In genomic region chr18:26468931-26469340, GRCh38 we compare ENCODE assay signal across 9 cellular contexts.
DNase-seq lines count a peak whose midpoint lies in the region; ATAC-seq, FAIRE-seq and TF ChIP-seq lines count a peak whose summit lies in the region.
"Had no signal": no experiment of that assay in that cellular context is flagged by ENCODE, and none has a peak within 500 bp of the region (broad histone marks: within the 10 kb centered on the region; RNA-seq: fewer than 3 reads in every experiment).

No MANE protein-coding gene starts in this region.

- H4K91ac ChIP-seq in neuronal stem cell (ENCODE audit: low read depth, low read length, poor library complexity), result no peak overlapping the region

- H3K4me2 ChIP-seq in hepatocyte (no peak overlapping the region), neuronal stem cell (ENCODE audit: insufficient read depth, low read length, poor library complexity, severe bottlenecking) (no peak overlapping the region)

- H2AFZ ChIP-seq in hepatocyte (no peak overlapping the region), neuronal stem cell (ENCODE audit: low read length) (no peak overlapping the region)

- no peak overlapping the region for H3K14ac ChIP-seq in neuronal stem cell (ENCODE audit: low read length)

- no peak for FAIRE-seq in HTR-8/SVneo (lab: Jason Lieb, UNC)

- peak; percentile 29 for ATAC-seq in GM19468 (IDR thresholded peaks at IDR 0.05; ENCODE audit: extremely low read depth, unreplicated experiment)
- no peak for ATAC-seq in HG03439 (IDR thresholded peaks at IDR 0.05; ENCODE audit: unreplicated experiment)

- no peak overlapping the region for H4K8ac ChIP-seq in neuronal stem cell (ENCODE audit: low read depth, low read length)

- peak overlapping the region; percentile 45 for H3K27ac ChIP-seq in hepatocyte
- H3K27ac ChIP-seq in neuronal stem cell (replicated peaks; ENCODE audit: low read length), result no peak overlapping the region
- H3K27ac ChIP-seq: SK-N-MC had no signal

- H3K36me3 ChIP-seq in hepatocyte (replicated peaks; ENCODE audit: insufficient read depth, low read depth), result no peaks in the 10 kb centered on the region
- peaks cover 2 to 74% of the 10 kb centered on the region in 2 donors for H3K36me3 ChIP-seq in neuronal stem cell (replicated peaks in 1 of 2; ENCODE audit: control insufficient read depth in 2 of 2, insufficient read depth in 2 of 2, low read length in 2 of 2)

- H3K79me1 ChIP-seq in neuronal stem cell (ENCODE audit: low read depth, low read length), result peaks cover 2% of the 10 kb centered on the region

- no peak overlapping the region for H3K4me3 ChIP-seq in hepatocyte
- H3K4me3 ChIP-seq in neuronal stem cell (ENCODE audit: low read length in 2 of 2), result no peak overlapping the region
- H3K4me3 ChIP-seq: SK-N-MC had no signal

- H3K23ac ChIP-seq in neuronal stem cell (ENCODE audit: low read depth, low read length, poor library complexity), result no peak overlapping the region

- H3K18ac ChIP-seq in neuronal stem cell (ENCODE audit: low read length), result no peak overlapping the region

- no peak overlapping the region for H2BK15ac ChIP-seq in neuronal stem cell (ENCODE audit: low read length)

- H2BK5ac ChIP-seq in neuronal stem cell (ENCODE audit: low read length), result no peak overlapping the region

- H3K27me3 ChIP-seq in hepatocyte (no peaks in the 10 kb centered on the region), neuronal stem cell (ENCODE audit: control insufficient read depth in 3 of 3, insufficient read depth in 3 of 3, low read depth in 1 of 3, low read length in 3 of 3) (no peaks in the 10 kb centered on the region)

- no peaks in the 10 kb centered on the region for H4K20me1 ChIP-seq in hepatocyte (ENCODE audit: insufficient read depth, poor library complexity, severe bottlenecking)

- H3K79me2 ChIP-seq in hepatocyte, result no peaks in the 10 kb centered on the region

- H3K4me1 ChIP-seq in hepatocyte (ENCODE audit: insufficient read depth), result no peaks in the 10 kb centered on the region
- peaks cover 3 to 13% of the 10 kb centered on the region in 2 donors for H3K4me1 ChIP-seq in neuronal stem cell (ENCODE audit: control insufficient read depth in 2 of 2, insufficient read depth in 1 of 2, low read depth in 1 of 2, low read length in 2 of 2)

- no peak overlapping the region for H3K4ac ChIP-seq in neuronal stem cell (ENCODE audit: low read length)

- H2BK12ac ChIP-seq in neuronal stem cell (ENCODE audit: low read length), result no peak overlapping the region

- DNase-seq in DMS79 (lab: John Stamatoyannopoulos, UW), result peak; percentile 70
- DNase-seq in HTR-8/SVneo (ENCODE audit: insufficient read length, low spot score), result peak; percentile 42
- DNase-seq in RKO (ENCODE audit: low spot score), result peak; percentile 13
- peak; percentile 77 for DNase-seq in hepatocyte (ENCODE audit: low spot score)
- no peak for DNase-seq in neuronal stem cell (ENCODE audit: low spot score)
- DNase-seq in KG1 (lab: John Stamatoyannopoulos, UW), result no peak

- peak; percentile 48 for TF ChIP-seq CTCF in hepatocyte (IDR thresholded peaks at IDR 0.05; ENCODE audit: poor library complexity)

- no peaks in the 10 kb centered on the region for H3K9me2 ChIP-seq in hepatocyte (replicated peaks; ENCODE audit: insufficient read depth)

- no peak overlapping the region for H2BK120ac ChIP-seq in neuronal stem cell (ENCODE audit: low read depth, low read length)

- H3K9ac ChIP-seq in neuronal stem cell (ENCODE audit: low read depth, low read length, poor library complexity), result no peak overlapping the region

- 30% methylated on average over 4 of the region's 4 CpGs for WGBS in hepatocyte (ENCODE audit: low lambda C conversion rate, missing lambda C conversion rate)
- no CpG with 5 or more reads among the region's 4 CpGs for WGBS in neuronal stem cell (ENCODE audit: extremely low coverage in 2 of 2, insufficient read length in 2 of 2, insufficient replicate concordance in 1 of 2), 2 donors

- H3K9me3 ChIP-seq in hepatocyte (ENCODE audit: low read depth) (no peaks in the 10 kb centered on the region), neuronal stem cell (replicated peaks in 1 of 2; ENCODE audit: control insufficient read depth in 2 of 2, insufficient read depth in 1 of 2, low read depth in 1 of 2, low read length in 2 of 2) (no peaks in the 10 kb centered on the region)

- H2AK5ac ChIP-seq in neuronal stem cell (ENCODE audit: low read depth, low read length), result no peak overlapping the region

Comparison
In these comparisons a context has a peak if more than half of its experiments do, and no peak if none do; other contexts are left out.
1. DNase-seq: peak in DMS79 (single experiment), HTR-8/SVneo (single experiment), RKO (single experiment) and hepatocyte (single experiment); none in neuronal stem cell (single experiment) and KG1 (single experiment).